31 cellular contexts compared by ENCODE assay signal in the genomic region with DNA sequence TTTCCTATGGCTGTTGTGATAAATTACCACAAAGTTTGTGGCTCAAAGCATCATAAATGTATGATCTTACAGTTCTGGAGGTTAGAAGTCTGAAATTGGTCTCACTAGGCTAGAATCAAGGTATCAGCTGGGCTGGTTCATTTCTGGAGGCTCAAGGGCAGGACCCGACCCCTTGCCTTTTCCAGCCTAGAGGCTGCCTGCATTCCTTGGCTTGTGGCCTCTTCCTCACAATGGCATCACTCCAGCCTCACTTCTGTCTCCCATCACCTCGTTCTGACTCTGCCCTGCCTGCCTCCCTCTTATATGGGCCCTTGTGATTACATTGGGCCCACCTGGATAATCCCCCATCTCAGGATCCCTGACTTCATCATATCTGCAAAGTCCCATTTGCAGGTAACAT.
"Had no signal": no experiment of that assay in that cellular context is flagged by ENCODE, and none has a peak within 500 bp of the region (broad histone marks: within the 10 kb centered on the region; RNA-seq: fewer than 3 reads in every experiment).

No MANE protein-coding gene starts in this region.

- ATAC-seq: activated T-cell treated with anti-CD3 and anti-CD28 coated beads, Interleukin-2, amount 50 U/mL, for 4 hours; PC-3 had no signal

- H3K9ac ChIP-seq: SK-N-SH had no signal

- H3K9me3 Mint-ChIP-seq: activated CD4-positive, alpha-beta T cell treated with anti-CD3 and anti-CD28 coated beads, Interleukin-2, amount 10 ng/mL, durations not matched to agents 24 days and 14 days; activated naive CD4-positive, alpha-beta T cell treated with anti-CD3 and anti-CD28 coated beads, Interleukin-2, amount 10 ng/mL, durations not matched to agents 7 days and 5 days; T-helper 2 cell treated with Interferon-gamma antibody and Interleukin-4, amounts not matched to agents 5 μg/mL and 100 μg/mL, for 36 hours had no signal

- H3K4me3 ChIP-seq: ascending aorta, breast epithelium, MG63, Peyer's patch, SJSA1 had no signal

- H3K36me3 Mint-ChIP-seq: activated naive CD4-positive, alpha-beta T cell treated with anti-CD3 and anti-CD28 coated beads, Interleukin-2, amount 10 ng/mL, durations not matched to agents 7 days and 5 days had no signal

- H3K4me1 ChIP-seq: ascending aorta, breast epithelium had no signal

- H3K27me3 Mint-ChIP-seq: activated CD4-positive, alpha-beta T cell treated with anti-CD3 and anti-CD28 coated beads, Interleukin-2, amount 10 ng/mL, durations not matched to agents 24 days and 14 days; activated naive CD4-positive, alpha-beta T cell treated with anti-CD3 and anti-CD28 coated beads, Interleukin-2, amount 10 ng/mL, durations not matched to agents 7 days and 5 days; activated naive CD8-positive, alpha-beta T cell treated with anti-CD3 and anti-CD28 coated beads for 36 hours; IgD-negative memory B cell had no signal

- DNase-seq: activated CD4-positive, alpha-beta T cell treated with anti-CD3 and anti-CD28 coated beads, Interleukin-2, amount 10 ng/mL, durations not matched to agents 24 days and 14 days; activated CD4-positive, alpha-beta T cell treated with anti-CD3 and anti-CD28 coated beads, Interleukin-2, amount 50 U/mL, for 48 hours; activated CD8-positive, alpha-beta memory T cell treated with anti-CD3 and anti-CD28 coated beads, Interleukin-2, amount 50 U/mL, for 4 hours; activated effector memory CD4-positive, alpha-beta T cell treated with Interleukin-2 at 50 U/mL for 16 hours; activated naive CD4-positive, alpha-beta T cell treated with anti-CD3 and anti-CD28 coated beads, Interleukin-2, amount 10 ng/mL, durations not matched to agents 7 days and 5 days; activated naive CD8-positive, alpha-beta T cell treated with anti-CD3 and anti-CD28 coated beads for 36 hours; activated T-cell treated with anti-CD3 and anti-CD28 coated beads for 4 hours; activated T-cell treated with anti-CD3 and anti-CD28 coated beads, Interleukin-2, amount 50 U/mL, for 4 hours; amygdala; Kasumi-1; KG1; MG63; NCI-H1048; NCI-H1105 treated with DMSO at 0.1 percent for 48 hours; NCI-H1436; NCI-H1694; NCI-H2029; NCI-H345; NCI-H524 treated with DMSO at 0.1 percent for 48 hours; PC-3; RPMI8226; SHP77 treated with DMSO at 0.1 percent for 48 hours; SK-N-SH had no signal

- H3K27ac ChIP-seq: ascending aorta, breast epithelium, Peyer's patch, SJSA1 had no signal

- H3K27ac Mint-ChIP-seq: activated CD4-positive, alpha-beta T cell treated with anti-CD3 and anti-CD28 coated beads, Interleukin-2, amount 10 ng/mL, durations not matched to agents 24 days and 14 days; activated naive CD4-positive, alpha-beta T cell treated with anti-CD3 and anti-CD28 coated beads, Interleukin-2, amount 10 ng/mL, durations not matched to agents 7 days and 5 days; activated naive CD8-positive, alpha-beta T cell treated with anti-CD3 and anti-CD28 coated beads for 36 hours; activated T-helper 1 cell treated with anti-CD3 and anti-CD28 coated beads, Interleukin-12 subunit alpha, Interleukin-12 subunit beta, Interleukin-2, Interleukin-4 antibody, amounts not matched to agents 30 ng/mL and 10 ng/mL and 1 ng/mL, durations not matched to agents 14 hours and 24 hours and 36 hours; IgD-negative memory B cell; T-helper 1 cell treated with Interleukin-12 subunit alpha and Interleukin-12 subunit beta and Interleukin-4 antibody, amounts not matched to agents 30 μg/mL and 1 μg/mL, for 36 hours; T-helper 2 cell treated with Interferon-gamma antibody and Interleukin-4, amounts not matched to agents 5 μg/mL and 100 μg/mL, for 36 hours had no signal

- H3K36me3 ChIP-seq: ascending aorta, breast epithelium, MG63, Peyer's patch, SJSA1 had no signal

- H3K9me3 ChIP-seq: MG63, Peyer's patch, SJSA1, SK-N-SH had no signal

- H3K27me3 ChIP-seq: ascending aorta, breast epithelium, MG63, Peyer's patch, SJSA1 had no signal

- H3K4me3 Mint-ChIP-seq: activated CD4-positive, alpha-beta T cell treated with anti-CD3 and anti-CD28 coated beads, Interleukin-2, amount 10 ng/mL, durations not matched to agents 24 days and 14 days; activated naive CD4-positive, alpha-beta T cell treated with anti-CD3 and anti-CD28 coated beads, Interleukin-2, amount 10 ng/mL, durations not matched to agents 7 days and 5 days; activated naive CD8-positive, alpha-beta T cell treated with anti-CD3 and anti-CD28 coated beads for 36 hours; activated T-cell treated with anti-CD3 and anti-CD28 coated beads, Interleukin-2, amount 50 U/mL, for 4 hours; activated T-helper 1 cell treated with anti-CD3 and anti-CD28 coated beads, Interleukin-12 subunit alpha, Interleukin-12 subunit beta, Interleukin-2, Interleukin-4 antibody, amounts not matched to agents 30 ng/mL and 10 ng/mL and 1 ng/mL, durations not matched to agents 14 hours and 24 hours and 36 hours; IgD-negative memory B cell; T-helper 1 cell treated with Interleukin-12 subunit alpha and Interleukin-12 subunit beta and Interleukin-4 antibody, amounts not matched to agents 30 μg/mL and 1 μg/mL, for 36 hours; T-helper 2 cell treated with Interferon-gamma antibody and Interleukin-4, amounts not matched to agents 5 μg/mL and 100 μg/mL, for 36 hours had no signal
